Comparison of ENCODE assay signal across 18 cellular contexts in the genomic region with DNA sequence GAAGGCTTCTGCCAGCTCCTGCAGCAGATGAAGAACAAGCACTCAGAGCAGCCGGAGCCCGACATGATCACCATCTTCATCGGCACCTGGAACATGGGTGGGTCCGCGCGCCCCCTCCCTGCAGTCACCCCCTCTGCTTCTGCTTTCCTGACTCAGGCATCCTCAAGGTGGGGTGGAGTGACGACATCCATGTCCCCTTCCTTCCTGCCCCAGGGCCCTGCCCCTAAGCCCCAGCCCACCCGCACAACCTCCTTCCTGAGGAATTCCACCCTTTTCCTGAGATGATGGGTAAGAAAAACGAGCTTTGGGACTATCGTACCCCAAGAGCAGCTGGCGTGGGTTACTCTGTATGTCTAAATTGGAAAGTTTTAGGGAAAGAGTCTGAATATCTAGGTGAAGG.
"Had no signal": no experiment of that assay in that cellular context is flagged by ENCODE, and none has a peak within 500 bp of the region (broad histone marks: within the 10 kb centered on the region; RNA-seq: fewer than 3 reads in every experiment).

No MANE protein-coding gene starts in this region.

- ATAC-seq: effector memory CD8-positive, alpha-beta T cell; gastroesophageal sphincter; left cardiac atrium; lower lobe of right lung; right cardiac atrium had no signal

- H3K4me1 ChIP-seq: gastroesophageal sphincter, left ventricle myocardium inferior had no signal

- H3K9me3 ChIP-seq: esophagus squamous epithelium, gastroesophageal sphincter, left ventricle myocardium inferior, lower lobe of right lung, stomach, thoracic aorta, transverse colon had no signal

- H3K4me3 ChIP-seq: esophagus squamous epithelium, gastroesophageal sphincter, left ventricle myocardium inferior, lower lobe of right lung, smooth muscle cell, stomach, thoracic aorta, transverse colon had no signal

- DNase-seq: effector memory CD8-positive, alpha-beta T cell; esophagus squamous epithelium; foreskin fibroblast; kidney; left cardiac atrium; left ventricle myocardium inferior; lower lobe of right lung; mesenchymal stem cell; midbrain; right cardiac atrium; stimulated activated CD4-positive, alpha-beta T cell treated with anti-CD3 and anti-CD28 coated beads, Interleukin-2, amount 100 ng/mL, for 48 hours; stomach; substantia nigra; transverse colon had no signal

- H3K9me3 Mint-ChIP-seq: effector memory CD8-positive, alpha-beta T cell had no signal

- H3K4me3 Mint-ChIP-seq: effector memory CD8-positive, alpha-beta T cell had no signal

- H3K27ac Mint-ChIP-seq: effector memory CD8-positive, alpha-beta T cell; progenitor cell of endocrine pancreas had no signal

- H3K27ac ChIP-seq: esophagus squamous epithelium, gastroesophageal sphincter, left ventricle myocardium inferior, lower lobe of right lung, stomach, thoracic aorta, transverse colon had no signal

- H3K27me3 Mint-ChIP-seq: effector memory CD8-positive, alpha-beta T cell; progenitor cell of endocrine pancreas had no signal

- H3K36me3 ChIP-seq: gastroesophageal sphincter, left ventricle myocardium inferior, transverse colon had no signal

- H3K27me3 ChIP-seq: esophagus squamous epithelium, transverse colon had no signal
